1 cellular context compared by ENCODE assay signal in genomic region chr5:81631124-81631523, GRCh38.
TF ChIP-seq lines count a peak whose summit lies in the region.

No MANE protein-coding gene starts in this region.

TF ChIP-seq in HepG2, 621 proteins besides CTCF, POLR2A, EP300 and RAD21 (continued from another document):
- TF ChIP-seq, protein P1, sequence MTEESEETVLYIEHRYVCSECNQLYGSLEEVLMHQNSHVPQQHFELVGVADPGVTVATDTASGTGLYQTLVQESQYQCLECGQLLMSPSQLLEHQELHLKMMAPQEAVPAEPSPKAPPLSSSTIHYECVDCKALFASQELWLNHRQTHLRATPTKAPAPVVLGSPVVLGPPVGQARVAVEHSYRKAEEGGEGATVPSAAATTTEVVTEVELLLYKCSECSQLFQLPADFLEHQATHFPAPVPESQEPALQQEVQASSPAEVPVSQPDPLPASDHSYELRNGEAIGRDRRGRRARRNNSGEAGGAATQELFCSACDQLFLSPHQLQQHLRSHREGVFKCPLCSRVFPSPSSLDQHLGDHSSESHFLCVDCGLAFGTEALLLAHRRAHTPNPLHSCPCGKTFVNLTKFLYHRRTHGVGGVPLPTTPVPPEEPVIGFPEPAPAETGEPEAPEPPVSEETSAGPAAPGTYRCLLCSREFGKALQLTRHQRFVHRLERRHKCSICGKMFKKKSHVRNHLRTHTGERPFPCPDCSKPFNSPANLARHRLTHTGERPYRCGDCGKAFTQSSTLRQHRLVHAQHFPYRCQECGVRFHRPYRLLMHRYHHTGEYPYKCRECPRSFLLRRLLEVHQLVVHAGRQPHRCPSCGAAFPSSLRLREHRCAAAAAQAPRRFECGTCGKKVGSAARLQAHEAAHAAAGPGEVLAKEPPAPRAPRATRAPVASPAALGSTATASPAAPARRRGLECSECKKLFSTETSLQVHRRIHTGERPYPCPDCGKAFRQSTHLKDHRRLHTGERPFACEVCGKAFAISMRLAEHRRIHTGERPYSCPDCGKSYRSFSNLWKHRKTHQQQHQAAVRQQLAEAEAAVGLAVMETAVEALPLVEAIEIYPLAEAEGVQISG (CRISPR knock-in tag; IDR thresholded peaks at IDR 0.05) = no peak
- TF ChIP-seq SNRNP70 (IDR thresholded peaks at IDR 0.05; ENCODE audit: low read depth, low read length) = no peak
- TF ChIP-seq NCOA5 (CRISPR knock-in tag; IDR thresholded peaks at IDR 0.05) = no peak
- TF ChIP-seq ARID3A (IDR thresholded peaks at IDR 0.05; ENCODE audit: low read depth, low read length) = no peak
- no peak for TF ChIP-seq HOXA3 (CRISPR knock-in tag; IDR thresholded peaks at IDR 0.05)
